ENCODE assay signal across 30 cellular contexts in genomic region chr11:46125284-46125683, GRCh38.
"Had no signal": no experiment of that assay in that cellular context is flagged by ENCODE, and none has a peak within 500 bp of the region (broad histone marks: within the 10 kb centered on the region; RNA-seq: fewer than 3 reads in every experiment).

No MANE protein-coding gene starts in this region.

- H3K9me3 ChIP-seq: ovary, psoas muscle, spleen, suprapubic skin, testis, tibial artery, transverse colon, upper lobe of right lung, uterus had no signal

- H3K4me3 ChIP-seq: neural progenitor cell, ovary, psoas muscle, skin epidermis, smooth muscle cell, spleen, suprapubic skin, testis, tibial artery, transverse colon, upper lobe of right lung, uterus had no signal

- ATAC-seq: natural killer cell; psoas muscle; right cardiac atrium; sciatic nerve; stimulated activated memory B cell treated with anti-CD40 and anti-IgM and Interleukin-4, amounts not matched to agents 10 μg/mL and 1 μg/mL and 100 μg/mL, for 72 hours; stimulated activated naive CD8-positive, alpha-beta T cell treated with anti-CD3 and anti-CD28 coated beads, Interleukin-15, amount 100 ng/mL, for 72 hours; stimulated activated naive CD8-positive, alpha-beta T cell treated with anti-CD3 and anti-CD28 coated beads, Interleukin-15, Interleukin-2, amounts not matched to agents 100 U/mL and 50 U/mL, for 24 hours; upper lobe of right lung had no signal

- H2AFZ ChIP-seq: neural progenitor cell, parathyroid adenoma had no signal

- H3K79me2 ChIP-seq: parathyroid adenoma had no signal

- H3K27me3 ChIP-seq: neural progenitor cell, ovary, spleen, suprapubic skin, testis, transverse colon, upper lobe of right lung, uterus had no signal

- DNase-seq: natural killer cell; occipital lobe; ovary; psoas muscle; right cardiac atrium; stimulated activated CD4-positive, alpha-beta T cell treated with anti-CD3 and anti-CD28 coated beads, Interleukin-12 subunit alpha, Interleukin-12 subunit beta, amount 100 ng/mL, for 4 hours; stimulated activated CD4-positive, alpha-beta T cell treated with anti-CD3 and anti-CD28 coated beads, Interleukin-1b, Interleukin-23, amount 100 ng/mL, for 48 hours; stimulated activated CD4-positive, alpha-beta T cell treated with anti-CD3 and anti-CD28 coated beads, Interleukin-4, amount 100 ng/mL, for 1 hour; stimulated activated CD4-positive, alpha-beta T cell treated with anti-CD3 and anti-CD28 coated beads, Interleukin-4, amount 100 ng/mL, for 4 hours; stimulated activated CD8-positive, alpha-beta memory T cell treated with anti-CD3 and anti-CD28 coated beads, Interleukin-4, amount 100 ng/mL, for 48 hours; stimulated activated naive CD4-positive, alpha-beta T cell; stimulated activated naive CD8-positive, alpha-beta T cell treated with anti-CD3 and anti-CD28 coated beads, Interleukin-15, amount 100 ng/mL, for 72 hours; stimulated activated naive CD8-positive, alpha-beta T cell treated with anti-CD3 and anti-CD28 coated beads, Interleukin-15, Interleukin-2, amounts not matched to agents 100 U/mL and 50 U/mL, for 24 hours; substantia nigra; testis; tibial artery; transverse colon; upper lobe of right lung; uterus had no signal

- H3K27ac ChIP-seq: neural progenitor cell, ovary, parathyroid adenoma, psoas muscle, skin epidermis, spleen, suprapubic skin, testis, tibial artery, transverse colon, upper lobe of right lung, uterus had no signal

- H3K27me3 Mint-ChIP-seq: stimulated activated memory B cell treated with anti-CD40 and anti-IgM and Interleukin-4, amounts not matched to agents 10 μg/mL and 1 μg/mL and 100 μg/mL, for 72 hours; stimulated activated naive CD8-positive, alpha-beta T cell treated with anti-CD3 and anti-CD28 coated beads, Interleukin-15, amount 100 ng/mL, for 72 hours; type B pancreatic cell had no signal

- H3K27ac Mint-ChIP-seq: natural killer cell; nephron; neural progenitor cell; progenitor cell of endocrine pancreas; stimulated activated memory B cell treated with anti-CD40 and anti-IgM and Interleukin-4, amounts not matched to agents 10 μg/mL and 1 μg/mL and 100 μg/mL, for 72 hours; stimulated activated naive CD8-positive, alpha-beta T cell treated with anti-CD3 and anti-CD28 coated beads, Interleukin-15, amount 100 ng/mL, for 72 hours; type B pancreatic cell had no signal

- H3K9ac ChIP-seq: neural progenitor cell, parathyroid adenoma had no signal

- H3K36me3 Mint-ChIP-seq: natural killer cell; neural progenitor cell; stimulated activated memory B cell treated with anti-CD40 and anti-IgM and Interleukin-4, amounts not matched to agents 10 μg/mL and 1 μg/mL and 100 μg/mL, for 72 hours; type B pancreatic cell had no signal

- H3K4me2 ChIP-seq: neural progenitor cell, smooth muscle cell had no signal

- H3K4me3 Mint-ChIP-seq: natural killer cell; nephron; neural progenitor cell; stimulated activated memory B cell treated with anti-CD40 and anti-IgM and Interleukin-4, amounts not matched to agents 10 μg/mL and 1 μg/mL and 100 μg/mL, for 72 hours; stimulated activated naive CD8-positive, alpha-beta T cell treated with anti-CD3 and anti-CD28 coated beads, Interleukin-15, amount 100 ng/mL, for 72 hours; type B pancreatic cell had no signal

- H3K4me1 ChIP-seq: parathyroid adenoma, testis had no signal

- H3K36me3 ChIP-seq: neural progenitor cell, ovary, spleen, suprapubic skin, tibial artery, transverse colon, upper lobe of right lung, uterus had no signal

- H3K9me3 Mint-ChIP-seq: natural killer cell; nephron; neural progenitor cell; stimulated activated memory B cell treated with anti-CD40 and anti-IgM and Interleukin-4, amounts not matched to agents 10 μg/mL and 1 μg/mL and 100 μg/mL, for 72 hours; stimulated activated naive CD8-positive, alpha-beta T cell treated with anti-CD3 and anti-CD28 coated beads, Interleukin-15, amount 100 ng/mL, for 72 hours; type B pancreatic cell had no signal
